Comparison of ENCODE assay signal across 9 cellular contexts in the genomic region with DNA sequence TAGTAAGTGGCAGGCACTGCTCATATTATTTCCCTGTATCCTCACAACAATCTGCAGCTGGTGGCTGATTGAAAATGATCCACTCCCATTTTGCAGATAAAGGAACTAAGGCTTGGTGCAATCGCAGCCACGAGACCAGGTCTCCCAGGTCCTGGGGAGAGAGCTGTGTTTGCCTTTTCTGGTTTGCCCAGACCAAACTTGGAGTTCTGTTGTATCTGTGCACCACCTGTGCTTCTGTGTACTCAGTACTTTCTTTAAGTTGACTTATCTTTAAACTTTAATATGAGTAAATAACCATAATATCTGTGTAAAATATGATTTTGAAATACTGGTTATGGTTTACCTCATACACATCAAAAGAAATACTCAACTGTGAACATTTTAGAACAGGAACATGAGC.
"Had no signal": no experiment of that assay in that cellular context is flagged by ENCODE, and none has a peak within 500 bp of the region (broad histone marks: within the 10 kb centered on the region; RNA-seq: fewer than 3 reads in every experiment).

No MANE protein-coding gene starts in this region.

- H3K9me3 ChIP-seq: HAP-1 had no signal

- H3K4me1 ChIP-seq: HAP-1 had no signal

- H3K9ac ChIP-seq: GM23248 had no signal

- DNase-seq: GM23248, GOT3, H7, H9, HCEC 1CT, HFFc6 had no signal

- H3K27ac ChIP-seq: GM23248 had no signal

- H3K4me3 ChIP-seq: GM23248, GM23338, HAP-1 had no signal

- H3K36me3 ChIP-seq: HAP-1 had no signal

- ATAC-seq: GM23338, HCT116 had no signal
